8 cellular contexts compared by ENCODE assay signal in the genomic region with DNA sequence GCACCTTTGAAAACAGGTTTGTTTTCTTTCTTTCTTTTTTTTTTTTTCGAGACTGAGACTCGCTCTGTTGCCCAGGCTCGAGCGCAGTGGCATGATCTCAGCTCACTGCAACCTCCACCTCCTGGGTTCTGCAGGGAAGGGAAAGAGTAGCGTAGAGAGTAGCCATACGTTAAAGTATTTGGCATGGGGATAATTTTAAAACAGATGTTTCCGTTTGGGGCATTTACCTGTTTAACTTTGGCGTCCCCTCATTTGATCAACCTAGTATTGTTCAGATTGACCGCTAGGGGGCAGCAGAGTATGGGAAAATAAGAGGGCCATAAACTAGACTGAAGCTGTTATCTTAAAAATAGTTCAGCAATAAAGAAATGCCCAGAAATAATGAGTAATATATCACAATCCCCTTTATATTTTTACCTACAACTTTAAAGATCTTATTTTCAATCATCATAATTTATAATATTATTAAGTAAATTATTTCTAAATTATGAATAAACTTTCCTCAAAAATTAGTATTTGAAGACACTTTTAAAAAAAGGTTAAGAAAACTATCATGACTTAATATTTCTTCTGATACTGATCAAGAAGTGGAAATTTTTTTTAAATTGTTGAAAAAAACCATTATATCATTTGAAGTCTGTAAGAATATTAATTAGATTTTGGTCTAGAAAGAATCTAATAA. TPM values are rescaled to one million over a fixed set of nuclear protein-coding genes. Genes with fewer than 3 reads are reported as not detected.
A peak's percentile ranks its signal among the peaks of the same experiment; 100 is the strongest.
DNase-seq lines count a peak whose midpoint lies in the region; ATAC-seq, FAIRE-seq and TF ChIP-seq lines count a peak whose summit lies in the region.

No MANE protein-coding gene starts in this region.

- TF ChIP-seq CTCF in HFF-Myc (IDR thresholded peaks at IDR 0.05; ENCODE audit: low read depth, low read length, missing control alignments) = peak; percentile 73
- TF ChIP-seq CTCF in ascending aorta (IDR thresholded peaks at IDR 0.05) = peak; percentile 62 to 88 (median 68)

- peak; percentile 97 for FAIRE-seq in small intestine (lab: Jason Lieb, UNC)

- peak; percentile 22 for DNase-seq in GM04504 (ENCODE audit: low read depth)
- peak; percentile 26 for DNase-seq in HFF-Myc (ENCODE audit: extremely low read depth, low read depth)
- DNase-seq in NCI-H1092 treated with DMSO at 0.1 percent for 48 hours (lab: John Stamatoyannopoulos, UW) = peak; percentile 38
- DNase-seq in T-helper 1 cell = peak; percentile 21 to 72 (median 56)
- DNase-seq in ascending aorta (ENCODE audit: low spot score in 2 of 2) = peak in 1 of 2 donors; percentile 69
- DNase-seq in hypothalamus (lab: John Stamatoyannopoulos, UW) = peak in 31 of 51 donors; percentile 2 to 82 (median 21)
- DNase-seq in small intestine = peak; percentile 79

- H3K27ac ChIP-seq in ascending aorta = no peak overlapping the region
- no peak overlapping the region for H3K27ac ChIP-seq in small intestine (ENCODE audit: low read depth in 1 of 2, low read length in 1 of 2)

- no peaks in the 10 kb centered on the region for H3K27me3 ChIP-seq in ascending aorta
- no peaks in the 10 kb centered on the region for H3K27me3 ChIP-seq in small intestine (ENCODE audit: control insufficient read depth in 2 of 2, insufficient read depth in 2 of 2, low read length in 2 of 2)

- H3K4me3 ChIP-seq in HFF-Myc (replicated peaks; ENCODE audit: low read depth, low read length) (no peak overlapping the region), ascending aorta (no peak overlapping the region), small intestine (ENCODE audit: low read depth in 1 of 2, low read length in 2 of 2) (no peak overlapping the region)

- no peaks in the 10 kb centered on the region for H3K36me3 ChIP-seq in ascending aorta
- no peaks in the 10 kb centered on the region for H3K36me3 ChIP-seq in small intestine (ENCODE audit: control insufficient read depth in 2 of 2, insufficient read depth in 2 of 2, low read length in 2 of 2)

- no peak for ATAC-seq in HG03025 (IDR thresholded peaks at IDR 0.05; ENCODE audit: low FRiP score, unreplicated experiment)

- 4 to 12% (median 10%) methylated on average over 9 of the region's 9 CpGs for WGBS in small intestine, 3 donors

- H3K9me3 ChIP-seq in ascending aorta (no peaks in the 10 kb centered on the region), small intestine (ENCODE audit: control insufficient read depth, low read depth) (no peaks in the 10 kb centered on the region)

- H3K4me1 ChIP-seq in ascending aorta (no peaks in the 10 kb centered on the region), small intestine (ENCODE audit: control insufficient read depth in 2 of 2, insufficient read depth in 1 of 2, low read depth in 1 of 2, low read length in 1 of 2) (no peaks in the 10 kb centered on the region)

- intact Hi-C loops in ascending aorta (cut with DNase I) = no loop called here

RNA-seq across cellular contexts. Expression of a gene that starts 7.6 kb away (rescaled TPM):
- not detected for total RNA-seq in ascending aorta
- not detected for polyA plus RNA-seq in small intestine

RNA-seq across cellular contexts. Expression of a gene that starts 17.5 kb away (rescaled TPM):
- 18.3 TPM for total RNA-seq in ascending aorta
- 10 to 100 TPM; 24.7 to 35.4 (median 33.8) TPM for polyA plus RNA-seq in small intestine

RNA-seq across cellular contexts. Expression of a gene that starts 22.0 kb away (rescaled TPM):
- not detected for total RNA-seq in ascending aorta
- not detected for polyA plus RNA-seq in small intestine

RNA-seq across cellular contexts. Expression of a gene that starts 39.7 kb away (rescaled TPM):
- not detected for total RNA-seq in ascending aorta
- not detected for polyA plus RNA-seq in small intestine

RNA-seq across cellular contexts. Expression of a gene that starts 59.1 kb away (rescaled TPM):
- not detected for total RNA-seq in ascending aorta
- polyA plus RNA-seq in small intestine = not detected
